ENCODE assay signal across 18 cellular contexts in the genomic region with DNA sequence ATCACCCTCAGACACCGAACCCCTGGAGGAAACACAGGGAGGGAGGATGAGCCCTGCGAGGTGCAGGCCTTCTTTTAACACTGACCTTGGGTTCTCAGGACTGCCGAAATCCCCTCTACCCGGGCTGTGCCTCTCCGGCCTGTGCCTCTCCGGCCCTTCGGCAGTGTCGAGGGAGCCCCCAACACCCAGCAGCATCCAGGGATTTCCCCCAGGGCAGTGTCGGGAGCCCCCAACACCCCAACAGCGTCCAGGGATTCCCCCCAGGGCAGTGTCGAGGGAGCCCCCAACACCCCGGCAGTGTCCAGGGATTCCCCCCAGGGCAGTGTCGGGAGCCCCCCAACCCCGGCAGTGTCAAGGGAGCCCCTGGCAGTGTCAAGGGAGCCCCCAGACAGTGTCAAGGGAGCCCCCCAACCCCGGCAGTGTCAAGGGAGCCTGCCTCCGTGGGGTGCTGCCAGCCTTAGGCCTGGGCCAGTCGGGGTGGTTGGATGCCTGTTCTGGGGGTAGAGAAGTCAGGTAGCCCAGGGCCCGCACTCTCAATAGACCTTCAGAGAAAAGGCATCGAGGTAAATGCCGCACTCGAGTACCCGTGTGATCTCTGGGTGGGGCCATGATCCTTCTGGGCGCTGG. TPM values are rescaled to one million over a fixed set of nuclear protein-coding genes. Genes with fewer than 3 reads are reported as not detected.
DNase-seq lines count a peak whose midpoint lies in the region; ATAC-seq and TF ChIP-seq lines count a peak whose summit lies in the region.
"Had no signal": no experiment of that assay in that cellular context is flagged by ENCODE, and none has a peak within 500 bp of the region (broad histone marks: within the 10 kb centered on the region; RNA-seq: fewer than 3 reads in every experiment).

No MANE protein-coding gene starts in this region.

- peak overlapping the region; percentile 71 for H3K27ac ChIP-seq in BLaER1
- H3K27ac ChIP-seq in BLaER1 treated with 17β-estradiol and CSF1 and Interleukin-3, amounts not matched to agents 10 nM and 100 nM: peak overlapping the region in 6 of 11 experiments; percentile 25 to 71 (median 54); a peak in 12 of 22 replicates
- H3K27ac ChIP-seq in lower lobe of right lung: no peak overlapping the region
- H3K27ac ChIP-seq in tibial artery: no peak overlapping the region
- H3K27ac ChIP-seq: KMS-11 had no signal

- intact Hi-C loops in lower lobe of right lung (cut with DNase I) (no loop called here), tibial artery (cut with DNase I; ENCODE audit: low total_unique reads) (no loop called here)

- no peak overlapping the region for H3K4me3 Mint-ChIP-seq in chondrocyte (ENCODE audit: unreplicated experiment)
- H3K4me3 Mint-ChIP-seq: B cell; CD4-positive, CD25-positive, alpha-beta regulatory T cell; GM23338 had no signal

- H3K4me3 ChIP-seq in BLaER1 (peak overlapping the region; percentile 51), lower lobe of right lung (no peak overlapping the region), foreskin fibroblast (ENCODE audit: low read depth in 1 of 2, low read length in 2 of 2) (no peak overlapping the region), tibial artery (no peak overlapping the region)
- H3K4me3 ChIP-seq in BLaER1 treated with 17β-estradiol and CSF1 and Interleukin-3, amounts not matched to agents 10 nM and 100 nM: peak overlapping the region in 2 of 10 experiments; percentile 20 to 34; a peak in 3 of 20 replicates
- H3K4me3 ChIP-seq: GM23338, HAP-1 had no signal

- H3K9me3 ChIP-seq in BLaER1 (no peaks in the 10 kb centered on the region), lower lobe of right lung (no peaks in the 10 kb centered on the region), tibial artery (no peaks in the 10 kb centered on the region)
- H3K9me3 ChIP-seq in BLaER1 treated with 17β-estradiol and CSF1 and Interleukin-3, amounts not matched to agents 10 nM and 100 nM (replicated peaks in 1 of 11): peaks cover 0 to 3% (median 0%) of the 10 kb centered on the region in 11 experiments; a peak in 1 of 22 replicates
- H3K9me3 ChIP-seq: HAP-1 had no signal

- peak overlapping the region; percentile 73 for H3K9ac ChIP-seq in BLaER1
- peak overlapping the region in 10 of 11 experiments; percentile 23 to 68 (median 52); a peak in 18 of 22 replicates for H3K9ac ChIP-seq in BLaER1 treated with 17β-estradiol and CSF1 and Interleukin-3, amounts not matched to agents 10 nM and 100 nM
- H3K9ac ChIP-seq: KMS-11 had no signal

- no peaks in the 10 kb centered on the region for H3K9me3 Mint-ChIP-seq in chondrocyte (ENCODE audit: low read depth)
- H3K9me3 Mint-ChIP-seq: CD4-positive, CD25-positive, alpha-beta regulatory T cell; GM23338 had no signal

- no peaks in the 10 kb centered on the region for H3K4me1 Mint-ChIP-seq in chondrocyte (ENCODE audit: low read depth)

- H4K20me1 ChIP-seq in BLaER1: peaks cover 100% of the 10 kb centered on the region
- H4K20me1 ChIP-seq in BLaER1 treated with 17β-estradiol and CSF1 and Interleukin-3, amounts not matched to agents 10 nM and 100 nM: peaks cover 0 to 91% (median 42%) of the 10 kb centered on the region in 11 experiments; a peak in 17 of 22 replicates

- ATAC-seq in lower lobe of right lung: no peak

- no peaks in the 10 kb centered on the region for H3K36me3 Mint-ChIP-seq in chondrocyte (ENCODE audit: low read depth)

- H3K36me3 ChIP-seq in BLaER1 (peaks cover 19% of the 10 kb centered on the region), lower lobe of right lung (peaks cover 6% of the 10 kb centered on the region), tibial artery (no peaks in the 10 kb centered on the region)
- H3K36me3 ChIP-seq in BLaER1 treated with 17β-estradiol and CSF1 and Interleukin-3, amounts not matched to agents 10 nM and 100 nM: 0 out of 22 replicates have a peak, but pooled peaks cover 0 to 3% (median 0%) of the 10 kb centered on the region in 11 experiments
- H3K36me3 ChIP-seq: HAP-1 had no signal

- H3K27me3 ChIP-seq in BLaER1 (no peaks in the 10 kb centered on the region; the same call in 1 of the 2 replicates), lower lobe of right lung (ENCODE audit: low read depth) (no peaks in the 10 kb centered on the region), tibial artery (peaks cover 0 to 64% of the 10 kb centered on the region in 2 donors)
- H3K27me3 ChIP-seq in BLaER1 treated with 17β-estradiol and CSF1 and Interleukin-3, amounts not matched to agents 10 nM and 100 nM: peaks cover 0 to 51% (median 0%) of the 10 kb centered on the region in 11 experiments; a peak in 7 of 22 replicates

- H3K4me1 ChIP-seq in BLaER1: peaks cover 100% of the 10 kb centered on the region
- H3K4me1 ChIP-seq in BLaER1 treated with 17β-estradiol and CSF1 and Interleukin-3, amounts not matched to agents 10 nM and 100 nM: peaks cover 68 to 100% (median 98%) of the 10 kb centered on the region in 10 experiments
- peaks cover 12% of the 10 kb centered on the region for H3K4me1 ChIP-seq in lower lobe of right lung
- H3K4me1 ChIP-seq in tibial artery: no peaks in the 10 kb centered on the region
- H3K4me1 ChIP-seq: HAP-1 had no signal

- H3K27ac Mint-ChIP-seq in chondrocyte (ENCODE audit: unreplicated experiment): no peak overlapping the region
- H3K27ac Mint-ChIP-seq: CD4-positive, CD25-positive, alpha-beta regulatory T cell; GM23338 had no signal

- peaks cover 1% of the 10 kb centered on the region for H3K27me3 Mint-ChIP-seq in chondrocyte (ENCODE audit: low read depth)
- H3K27me3 Mint-ChIP-seq: B cell; CD4-positive, CD25-positive, alpha-beta regulatory T cell had no signal

- H3K4me2 ChIP-seq in BLaER1: peak overlapping the region; percentile 90
- peak overlapping the region; percentile 67 to 97 (median 92) for H3K4me2 ChIP-seq in BLaER1 treated with 17β-estradiol and CSF1 and Interleukin-3, amounts not matched to agents 10 nM and 100 nM
- H3K4me2 ChIP-seq: GM23338, KMS-11 had no signal

- TF ChIP-seq CTCF in chondrocyte (IDR thresholded peaks at IDR 0.05) (no peak), lower lobe of right lung (IDR thresholded peaks at IDR 0.05) (no peak), foreskin fibroblast (IDR thresholded peaks at IDR 0.05; ENCODE audit: low read depth, low read length) (no peak), tibial artery (IDR thresholded peaks at IDR 0.05) (no peak)

- peak; percentile 42 for DNase-seq in chondrocyte (ENCODE audit: low spot score)
- peak; percentile 32 for DNase-seq in lower lobe of right lung
- no peak for DNase-seq in foreskin fibroblast
- no peak for DNase-seq in NOMO-1 (lab: John Stamatoyannopoulos, UW; ENCODE audit: unreplicated experiment in 2 of 2)
- no peak for DNase-seq in islet precursor cell
- DNase-seq in tibial artery: no peak
- DNase-seq: CD4-positive, CD25-positive, alpha-beta regulatory T cell; MM.1S; NCI-H2029; NCI-H446; NCI-H524 treated with DMSO at 0.1 percent for 48 hours; NCI-H774 had no signal

RNA-seq across cellular contexts. Expression of gene PRKCZ, which starts 57.5 kb away (rescaled TPM):
- 4.8 to 7.8 TPM (median 5.1 TPM) in 3 replicates for total RNA-seq in chondrocyte
- total RNA-seq in lower lobe of right lung: 97.6 TPM

Comparison
In these comparisons a context has a peak if more than half of its experiments do, and no peak if none do; other contexts are left out.
1. H3K27ac ChIP-seq: peak in BLaER1 (single experiment) and BLaER1 treated with 17β-estradiol and CSF1 and Interleukin-3, amounts not matched to agents 10 nM and 100 nM (6 of 11); none in lower lobe of right lung (single experiment) and tibial artery (0 of 2).
2. DNase-seq: peak in chondrocyte (single experiment) and lower lobe of right lung (single experiment); none in foreskin fibroblast (0 of 2), NOMO-1 (0 of 2), islet precursor cell (single experiment) and tibial artery (0 of 2).
3. RNA of gene PRKCZ, which starts 57.5 kb away (total RNA-seq): 97.6 TPM in lower lobe of right lung (single experiment); 4.8 to 7.8 TPM in chondrocyte; every median in the first group is over 10 times any median in the second.